ENCODE assay signal across 9 cellular contexts in genomic region chr11:129372609-129373488, GRCh38. TPM values are rescaled to one million over a fixed set of nuclear protein-coding genes. Genes with fewer than 3 reads are reported as not detected.
DNase-seq lines count a peak whose midpoint lies in the region; ATAC-seq and TF ChIP-seq lines count a peak whose summit lies in the region.
"Had no signal": no experiment of that assay in that cellular context is flagged by ENCODE, and none has a peak within 500 bp of the region (broad histone marks: within the 10 kb centered on the region; RNA-seq: fewer than 3 reads in every experiment).

No MANE protein-coding gene starts in this region.

- no peaks in the 10 kb centered on the region for H3K9me3 Mint-ChIP-seq in activated CD4-positive, alpha-beta T cell treated with anti-CD3 and anti-CD28 coated beads for 36 hours (ENCODE audit: low read depth)
- no peaks in the 10 kb centered on the region for H3K9me3 Mint-ChIP-seq in activated naive CD8-positive, alpha-beta T cell treated with anti-CD3 and anti-CD28 coated beads, Interleukin-2, amount 50 U/mL, for 24 hours

- H3K36me3 ChIP-seq in kidney epithelial cell (ENCODE audit: control insufficient read depth, insufficient read depth, low read length), result no peaks in the 10 kb centered on the region
- H3K36me3 ChIP-seq in stomach smooth muscle (ENCODE audit: control insufficient read depth in 2 of 2, insufficient read depth in 2 of 2, low read length in 2 of 2), result no peaks in the 10 kb centered on the region

- CTCF ChIA-PET in activated CD4-positive, alpha-beta T cell treated with anti-CD3 and anti-CD28 coated beads for 36 hours (lab: Charles Lee), result no interaction called here

- H3K4me1 ChIP-seq in stomach smooth muscle (ENCODE audit: control insufficient read depth, insufficient read depth, low read length), result peaks cover 34% of the 10 kb centered on the region

- H3K27me3 Mint-ChIP-seq in activated CD4-positive, alpha-beta T cell treated with anti-CD3 and anti-CD28 coated beads for 36 hours, result peaks cover 66% of the 10 kb centered on the region
- peaks cover 92% of the 10 kb centered on the region for H3K27me3 Mint-ChIP-seq in activated naive CD8-positive, alpha-beta T cell treated with anti-CD3 and anti-CD28 coated beads, Interleukin-2, amount 50 U/mL, for 24 hours

- DNase-seq in activated CD4-positive, alpha-beta T cell treated with anti-CD3 and anti-CD28 coated beads for 36 hours, result peak; percentile 23
- DNase-seq in activated CD4-positive, alpha-beta T cell treated with anti-CD3 and anti-CD28 coated beads for 4 hours, result no peak
- DNase-seq in activated naive CD8-positive, alpha-beta T cell treated with anti-CD3 and anti-CD28 coated beads, Interleukin-2, amount 50 U/mL, for 24 hours, result peak; percentile 3
- DNase-seq in kidney epithelial cell (ENCODE audit: low read depth) (no peak), NCI-H2107 treated with DMSO at 0.1 percent for 48 hours (lab: John Stamatoyannopoulos, UW; ENCODE audit: unreplicated experiment) (no peak), SK-N-DZ (ENCODE audit: low spot score) (no peak)

- H3K9ac ChIP-seq in stomach smooth muscle (ENCODE audit: low read length in 2 of 2), result no peak overlapping the region

- POLR2A ChIA-PET in activated CD4-positive, alpha-beta T cell treated with anti-CD3 and anti-CD28 coated beads for 36 hours (lab: Charles Lee), result no interaction called here

- H3K4me3 Mint-ChIP-seq in activated CD4-positive, alpha-beta T cell treated with anti-CD3 and anti-CD28 coated beads for 36 hours, result peak overlapping the region; percentile 27
- H3K4me3 Mint-ChIP-seq in activated naive CD8-positive, alpha-beta T cell treated with anti-CD3 and anti-CD28 coated beads, Interleukin-2, amount 50 U/mL, for 24 hours, result peak overlapping the region; percentile 21

- H3K9me3 ChIP-seq in stomach smooth muscle (ENCODE audit: control insufficient read depth in 2 of 2, low read length in 2 of 2), result no peaks in the 10 kb centered on the region

- intact Hi-C loops in activated CD4-positive, alpha-beta T cell treated with anti-CD3 and anti-CD28 coated beads for 36 hours (cut with DNase I, micrococcal nuclease), result loop anchor here in 1 of 2 experiments (5.0 kb wide), 1 partner anchor 269 kb away; no protein-coding TSS in a partner anchor

- H3K27me3 ChIP-seq in kidney epithelial cell (ENCODE audit: control insufficient read depth, insufficient read depth, low read length) (peaks cover 54% of the 10 kb centered on the region), stomach smooth muscle (ENCODE audit: control insufficient read depth in 1 of 2, insufficient read depth in 2 of 2, low read length in 2 of 2) (peaks cover 59 to 72% of the 10 kb centered on the region in 2 donors)

- H3K4me3 ChIP-seq in kidney epithelial cell (ENCODE audit: low read depth, low read length) (peak overlapping the region; percentile 13), stomach smooth muscle (ENCODE audit: low read length in 2 of 2) (peak overlapping the region; percentile 40 to 66)

- no peak overlapping the region for H3K27ac Mint-ChIP-seq in activated CD4-positive, alpha-beta T cell treated with anti-CD3 and anti-CD28 coated beads for 36 hours
- no peak overlapping the region for H3K27ac Mint-ChIP-seq in activated naive CD8-positive, alpha-beta T cell treated with anti-CD3 and anti-CD28 coated beads, Interleukin-2, amount 50 U/mL, for 24 hours

- ATAC-seq in activated CD4-positive, alpha-beta T cell treated with anti-CD3 and anti-CD28 coated beads for 36 hours, result no peak
- no peak for ATAC-seq in activated naive CD8-positive, alpha-beta T cell treated with anti-CD3 and anti-CD28 coated beads, Interleukin-2, amount 50 U/mL, for 24 hours
- ATAC-seq in GM19023 (IDR thresholded peaks at IDR 0.05; ENCODE audit: unreplicated experiment), result no peak

- peaks cover 25% of the 10 kb centered on the region for H3K4me1 Mint-ChIP-seq in activated CD4-positive, alpha-beta T cell treated with anti-CD3 and anti-CD28 coated beads for 36 hours
- H3K4me1 Mint-ChIP-seq in activated naive CD8-positive, alpha-beta T cell treated with anti-CD3 and anti-CD28 coated beads, Interleukin-2, amount 50 U/mL, for 24 hours, result peaks cover 31% of the 10 kb centered on the region

- no peak overlapping the region for H3K27ac ChIP-seq in stomach smooth muscle (ENCODE audit: low read length)

- H3K36me3 Mint-ChIP-seq in activated CD4-positive, alpha-beta T cell treated with anti-CD3 and anti-CD28 coated beads for 36 hours (ENCODE audit: low read depth), result no peaks in the 10 kb centered on the region
- H3K36me3 Mint-ChIP-seq in activated naive CD8-positive, alpha-beta T cell treated with anti-CD3 and anti-CD28 coated beads, Interleukin-2, amount 50 U/mL, for 24 hours (ENCODE audit: low read depth), result no peaks in the 10 kb centered on the region

- TF ChIP-seq CTCF in kidney epithelial cell (IDR thresholded peaks at IDR 0.05; ENCODE audit: insufficient read depth, low read length, poor library complexity, severe bottlenecking), result no peak

RNA-seq across cellular contexts. Expression of gene BARX2, which starts 2.8 kb away (rescaled TPM):
- total RNA-seq in activated CD4-positive, alpha-beta T cell treated with anti-CD3 and anti-CD28 coated beads for 36 hours, result 1 to 10 TPM in 1 of 2 experiments, under 1 TPM in 1; 0.89 to 1.3 TPM
- 0.07 TPM in 1 of 2 replicates, not detected in the other for total RNA-seq in kidney epithelial cell
- not detected in 2 replicates for polyA plus RNA-seq in SK-N-DZ (2014; cell fraction: cytosol; rRNA removed)
- not detected in 2 replicates for polyA plus RNA-seq in SK-N-DZ (2014; cell fraction: nucleus; rRNA removed)
- total RNA-seq: glomerular endothelial cell had no signal

Comparison
In these comparisons a context has a peak if more than half of its experiments do, and no peak if none do; other contexts are left out.
1. DNase-seq: peak in activated CD4-positive, alpha-beta T cell treated with anti-CD3 and anti-CD28 coated beads for 36 hours (single experiment) and activated naive CD8-positive, alpha-beta T cell treated with anti-CD3 and anti-CD28 coated beads, Interleukin-2, amount 50 U/mL, for 24 hours (single experiment); none in activated CD4-positive, alpha-beta T cell treated with anti-CD3 and anti-CD28 coated beads for 4 hours (0 of 2), kidney epithelial cell (single experiment), NCI-H2107 treated with DMSO at 0.1 percent for 48 hours (single experiment) and SK-N-DZ (single experiment).